Comparison of ENCODE assay signal across 36 cellular contexts in genomic region chr18:24795129-24795528, GRCh38.
"Had no signal": no experiment of that assay in that cellular context is flagged by ENCODE, and none has a peak within 500 bp of the region (broad histone marks: within the 10 kb centered on the region; RNA-seq: fewer than 3 reads in every experiment).

No MANE protein-coding gene starts in this region.

- DNase-seq: activated CD4-positive, alpha-beta T cell treated with anti-CD3 and anti-CD28 coated beads for 1 hour; activated CD4-positive, alpha-beta T cell treated with anti-CD3 and anti-CD28 coated beads, Interleukin-2, amount 10 ng/mL, durations not matched to agents 7 days and 5 days; activated CD4-positive, alpha-beta T cell treated with anti-CD3 and anti-CD28 coated beads, Interleukin-2, amount 50 U/mL, for 48 hours; activated CD4-positive, CD25-positive, alpha-beta regulatory T cell; activated CD8-positive, alpha-beta T cell treated with anti-CD3 and anti-CD28 coated beads, Interleukin-2, amount 10 ng/mL, durations not matched to agents 7 days and 5 days; activated gamma-delta T cell; activated naive CD4-positive, alpha-beta T cell treated with Interleukin-2 at 50 U/mL for 16 hours; activated naive CD8-positive, alpha-beta T cell treated with anti-CD3 and anti-CD28 coated beads, Interleukin-2, amount 10 ng/mL, durations not matched to agents 7 days and 5 days; activated T-cell treated with anti-CD3 and anti-CD28 coated beads, Interleukin-2, amount 50 U/mL, for 24 hours; amygdala; Kasumi-1; KG1; MM.1S; MV-4-11; NCI-H1092; NCI-H1436 treated with DMSO at 0.1 percent for 48 hours; NCI-H1694 treated with DMSO at 0.1 percent for 48 hours; NCI-H2029; NCI-H2107; NCI-H226; NCI-H446 treated with DMSO at 0.1 percent for 48 hours; NCI-H524; NCI-H69; PC-3; Peyer's patch; SIG-M5; T-cell; T-helper 17 cell; T-helper 9 cell; WERI-Rb-1 had no signal

- ATAC-seq: activated CD8-positive, alpha-beta T cell treated with anti-CD3 and anti-CD28 coated beads, Interleukin-2, amount 10 ng/mL, durations not matched to agents 7 days and 5 days; PC-3; SK-N-SH treated with all-trans-retinoic acid at 6 μM for 48 hours; T-cell; T-helper 17 cell had no signal

- H3K4me3 ChIP-seq: ascending aorta, breast epithelium, Peyer's patch had no signal

- H3K9me3 ChIP-seq: ascending aorta, breast epithelium, Peyer's patch had no signal

- H3K27ac ChIP-seq: ascending aorta, Peyer's patch, RWPE1, WERI-Rb-1 had no signal

- H3K9me3 Mint-ChIP-seq: activated CD4-positive, alpha-beta T cell treated with anti-CD3 and anti-CD28 coated beads, Interleukin-2, amount 10 ng/mL, durations not matched to agents 7 days and 5 days; activated naive CD4-positive, alpha-beta T cell treated with anti-CD3 and anti-CD28 coated beads, Interleukin-2, amount 50 U/mL, for 24 hours; activated T-helper 2 cell treated with anti-CD3 and anti-CD28 coated beads, Interferon-gamma antibody, Interleukin-2, Interleukin-4, amounts not matched to agents 10 μg/mL and 5 μg/mL and 100 μg/mL, durations not matched to agents 14 hours and 24 hours and 36 hours had no signal

- H3K4me1 Mint-ChIP-seq: activated CD4-positive, alpha-beta T cell treated with anti-CD3 and anti-CD28 coated beads, Interleukin-2, amount 10 ng/mL, durations not matched to agents 7 days and 5 days; activated naive CD4-positive, alpha-beta T cell treated with anti-CD3 and anti-CD28 coated beads, Interleukin-2, amount 50 U/mL, for 24 hours; activated naive CD8-positive, alpha-beta T cell treated with anti-CD3 and anti-CD28 coated beads, Interleukin-2, amount 10 ng/mL, durations not matched to agents 7 days and 5 days; T-cell; T-helper 17 cell had no signal

- H3K27me3 ChIP-seq: ascending aorta, breast epithelium, Peyer's patch had no signal

- H3K27ac Mint-ChIP-seq: activated CD4-positive, alpha-beta T cell treated with anti-CD3 and anti-CD28 coated beads, Interleukin-2, amount 10 ng/mL, durations not matched to agents 7 days and 5 days; activated CD8-positive, alpha-beta T cell treated with anti-CD3 and anti-CD28 coated beads, Interleukin-2, amount 10 ng/mL, durations not matched to agents 7 days and 5 days; activated naive CD4-positive, alpha-beta T cell treated with anti-CD3 and anti-CD28 coated beads, Interleukin-2, amount 50 U/mL, for 24 hours; activated naive CD8-positive, alpha-beta T cell treated with anti-CD3 and anti-CD28 coated beads, Interleukin-2, amount 10 ng/mL, durations not matched to agents 7 days and 5 days; activated T-cell treated with anti-CD3 and anti-CD28 coated beads, Interleukin-2, amount 50 U/mL, for 24 hours; activated T-helper 2 cell treated with anti-CD3 and anti-CD28 coated beads, Interferon-gamma antibody, Interleukin-2, Interleukin-4, amounts not matched to agents 10 μg/mL and 5 μg/mL and 100 μg/mL, durations not matched to agents 14 hours and 24 hours and 36 hours; T-cell; T-helper 17 cell had no signal

- H3K36me3 ChIP-seq: ascending aorta, breast epithelium, Peyer's patch, WERI-Rb-1 had no signal

- H3K4me3 Mint-ChIP-seq: activated CD4-positive, alpha-beta T cell treated with anti-CD3 and anti-CD28 coated beads, Interleukin-2, amount 10 ng/mL, durations not matched to agents 7 days and 5 days; activated CD8-positive, alpha-beta T cell treated with anti-CD3 and anti-CD28 coated beads, Interleukin-2, amount 10 ng/mL, durations not matched to agents 7 days and 5 days; activated naive CD4-positive, alpha-beta T cell treated with anti-CD3 and anti-CD28 coated beads, Interleukin-2, amount 50 U/mL, for 24 hours; activated naive CD8-positive, alpha-beta T cell treated with anti-CD3 and anti-CD28 coated beads, Interleukin-2, amount 10 ng/mL, durations not matched to agents 7 days and 5 days; activated T-cell treated with anti-CD3 and anti-CD28 coated beads, Interleukin-2, amount 50 U/mL, for 24 hours; T-cell; T-helper 17 cell had no signal

- H3K36me3 Mint-ChIP-seq: activated naive CD4-positive, alpha-beta T cell treated with anti-CD3 and anti-CD28 coated beads, Interleukin-2, amount 50 U/mL, for 24 hours; activated naive CD8-positive, alpha-beta T cell treated with anti-CD3 and anti-CD28 coated beads, Interleukin-2, amount 10 ng/mL, durations not matched to agents 7 days and 5 days; T-cell had no signal

- H3K4me1 ChIP-seq: ascending aorta, breast epithelium had no signal
